ENCODE assay signal across 8 cellular contexts in genomic region chr14:106234525-106235254, GRCh38.
DNase-seq lines count a peak whose midpoint lies in the region; ATAC-seq and TF ChIP-seq lines count a peak whose summit lies in the region.
"Not testable (repeated sequence)": the region's sequence is repeated elsewhere in the genome, so short reads cannot be mapped to it uniquely, and the experiment has no call there.

No MANE protein-coding gene starts in this region.

- CTCF ChIA-PET in CD8-positive, alpha-beta T cell (lab: Charles Lee): interaction anchor here (0.6 to 6.5 kb wide), 3 partner anchors 22 to 27 kb away, joined by 3 to 42 read pairs (median 4); no protein-coding TSS in a partner anchor

- intact Hi-C loops in CD8-positive, alpha-beta T cell (cut with DNase I, micrococcal nuclease): loop anchor here in 1 of 2 experiments (1.0 kb wide), 1 partner anchor 25 kb away; no protein-coding TSS in a partner anchor

- H3K4me3 Mint-ChIP-seq in CD8-positive, alpha-beta T cell: peak overlapping the region; percentile 8
- peak overlapping the region in 3 of 4 donors; percentile 33 to 92 (median 66) for H3K4me3 Mint-ChIP-seq in IgD-negative memory B cell
- H3K4me3 Mint-ChIP-seq in activated T-cell treated with anti-CD3 and anti-CD28 coated beads, Interleukin-2, amount 50 U/mL, for 4 hours; effector memory CD8-positive, alpha-beta T cell; stimulated activated naive CD8-positive, alpha-beta T cell treated with anti-CD3 and anti-CD28 coated beads, Interleukin-15, Interleukin-2, amounts not matched to agents 100 ng/mL and 50 ng/mL, for 24 hours: not testable (repeated sequence)
- H3K4me3 Mint-ChIP-seq in natural killer cell treated with Interleukin-12 subunit alpha and Interleukin-12 subunit beta and Interleukin-15 and Interleukin-18, amount 100 ng/mL, for 72 hours: peak overlapping the region; percentile 28

- peaks cover 25% of the 10 kb centered on the region for H3K4me1 ChIP-seq in CD8-positive, alpha-beta T cell (ENCODE audit: insufficient read depth, low read length)

- not testable (repeated sequence) for H3K9me3 ChIP-seq in CD8-positive, alpha-beta T cell (ENCODE audit: low read length)

- not testable (repeated sequence) for H3K27ac ChIP-seq in CD8-positive, alpha-beta T cell (ENCODE audit: low read depth, low read length); VCaP

- H3K4me1 Mint-ChIP-seq in CD8-positive, alpha-beta T cell (ENCODE audit: low read depth): peaks cover 30% of the 10 kb centered on the region
- H3K4me1 Mint-ChIP-seq in IgD-negative memory B cell: not testable (repeated sequence)
- H3K4me1 Mint-ChIP-seq in activated T-cell treated with anti-CD3 and anti-CD28 coated beads, Interleukin-2, amount 50 U/mL, for 4 hours (ENCODE audit: low read depth): peaks cover 32% of the 10 kb centered on the region
- H3K4me1 Mint-ChIP-seq in effector memory CD8-positive, alpha-beta T cell (ENCODE audit: low read depth in 2 of 2): peaks cover 8 to 13% of the 10 kb centered on the region in 2 donors
- H3K4me1 Mint-ChIP-seq in natural killer cell treated with Interleukin-12 subunit alpha and Interleukin-12 subunit beta and Interleukin-15 and Interleukin-18, amount 100 ng/mL, for 72 hours (ENCODE audit: low read depth in 2 of 2): peaks cover 14 to 20% of the 10 kb centered on the region in 2 donors
- H3K4me1 Mint-ChIP-seq in stimulated activated naive CD8-positive, alpha-beta T cell treated with anti-CD3 and anti-CD28 coated beads, Interleukin-15, Interleukin-2, amounts not matched to agents 100 ng/mL and 50 ng/mL, for 24 hours (ENCODE audit: low read depth): peaks cover 40% of the 10 kb centered on the region

- not testable (repeated sequence) for H3K36me3 ChIP-seq in CD8-positive, alpha-beta T cell (ENCODE audit: insufficient read depth, low read length)

- not testable (repeated sequence) for H3K36me3 Mint-ChIP-seq in CD8-positive, alpha-beta T cell; IgD-negative memory B cell; activated T-cell treated with anti-CD3 and anti-CD28 coated beads, Interleukin-2, amount 50 U/mL, for 4 hours (ENCODE audit: insufficient read depth); effector memory CD8-positive, alpha-beta T cell (ENCODE audit: insufficient read depth); natural killer cell treated with Interleukin-12 subunit alpha and Interleukin-12 subunit beta and Interleukin-15 and Interleukin-18, amount 100 ng/mL, for 72 hours; stimulated activated naive CD8-positive, alpha-beta T cell treated with anti-CD3 and anti-CD28 coated beads, Interleukin-15, Interleukin-2, amounts not matched to agents 100 ng/mL and 50 ng/mL, for 24 hours (ENCODE audit: low read depth)

- TF ChIP-seq CTCF in CD8-positive, alpha-beta T cell (IDR thresholded peaks at IDR 0.05): peak; percentile 46
- peak; percentile 78 for TF ChIP-seq CTCF in VCaP (conservative IDR thresholded peaks at IDR 0.05)

- POLR2A ChIA-PET in CD8-positive, alpha-beta T cell (lab: Charles Lee): not testable (repeated sequence)

- not testable (repeated sequence) for H3K27ac Mint-ChIP-seq in CD8-positive, alpha-beta T cell; IgD-negative memory B cell; effector memory CD8-positive, alpha-beta T cell
- peak overlapping the region in 1 of 2 donors; percentile 43 for H3K27ac Mint-ChIP-seq in natural killer cell treated with Interleukin-12 subunit alpha and Interleukin-12 subunit beta and Interleukin-15 and Interleukin-18, amount 100 ng/mL, for 72 hours
- H3K27ac Mint-ChIP-seq in stimulated activated naive CD8-positive, alpha-beta T cell treated with anti-CD3 and anti-CD28 coated beads, Interleukin-15, Interleukin-2, amounts not matched to agents 100 ng/mL and 50 ng/mL, for 24 hours: peak overlapping the region; percentile 39

- not testable (repeated sequence) for H3K9me3 Mint-ChIP-seq in CD8-positive, alpha-beta T cell; IgD-negative memory B cell; activated T-cell treated with anti-CD3 and anti-CD28 coated beads, Interleukin-2, amount 50 U/mL, for 4 hours; effector memory CD8-positive, alpha-beta T cell; natural killer cell treated with Interleukin-12 subunit alpha and Interleukin-12 subunit beta and Interleukin-15 and Interleukin-18, amount 100 ng/mL, for 72 hours; stimulated activated naive CD8-positive, alpha-beta T cell treated with anti-CD3 and anti-CD28 coated beads, Interleukin-15, Interleukin-2, amounts not matched to agents 100 ng/mL and 50 ng/mL, for 24 hours

- H3K27me3 Mint-ChIP-seq in CD8-positive, alpha-beta T cell (ENCODE audit: low read depth); IgD-negative memory B cell; activated T-cell treated with anti-CD3 and anti-CD28 coated beads, Interleukin-2, amount 50 U/mL, for 4 hours (ENCODE audit: low read depth); stimulated activated naive CD8-positive, alpha-beta T cell treated with anti-CD3 and anti-CD28 coated beads, Interleukin-15, Interleukin-2, amounts not matched to agents 100 ng/mL and 50 ng/mL, for 24 hours: not testable (repeated sequence)
- peaks cover 17 to 22% of the 10 kb centered on the region in 2 donors for H3K27me3 Mint-ChIP-seq in effector memory CD8-positive, alpha-beta T cell
- peaks cover 28 to 40% of the 10 kb centered on the region in 2 donors for H3K27me3 Mint-ChIP-seq in natural killer cell treated with Interleukin-12 subunit alpha and Interleukin-12 subunit beta and Interleukin-15 and Interleukin-18, amount 100 ng/mL, for 72 hours

- not testable (repeated sequence) for H3K4me3 ChIP-seq in CD8-positive, alpha-beta T cell (ENCODE audit: low read depth, low read length)

- not testable (repeated sequence) for H3K27me3 ChIP-seq in CD8-positive, alpha-beta T cell (ENCODE audit: insufficient read depth, low read length)

- peak in 3 of 7 experiments; percentile 26 to 33 (median 28) for DNase-seq in CD8-positive, alpha-beta T cell
- peak; percentile 21 for DNase-seq in NCI-H345 (lab: John Stamatoyannopoulos, UW)
- peak; percentile 19 for DNase-seq in activated T-cell treated with anti-CD3 and anti-CD28 coated beads, Interleukin-2, amount 50 U/mL, for 4 hours
- peak in 1 of 3 experiments; percentile 3 for DNase-seq in effector memory CD8-positive, alpha-beta T cell
- not testable (repeated sequence) for DNase-seq in natural killer cell treated with Interleukin-12 subunit alpha and Interleukin-12 subunit beta and Interleukin-15 and Interleukin-18, amount 100 ng/mL, for 72 hours (ENCODE audit: low spot score)

- ATAC-seq in CD8-positive, alpha-beta T cell: peak; percentile 69
- peak; percentile 57 to 73 for ATAC-seq in activated T-cell treated with anti-CD3 and anti-CD28 coated beads, Interleukin-2, amount 50 U/mL, for 4 hours
- ATAC-seq in effector memory CD8-positive, alpha-beta T cell (replicated peaks): peak; percentile 62
- ATAC-seq in natural killer cell treated with Interleukin-12 subunit alpha and Interleukin-12 subunit beta and Interleukin-15 and Interleukin-18, amount 100 ng/mL, for 72 hours: not testable (repeated sequence)
